21 cellular contexts compared by ENCODE assay signal in genomic region chr9:92120138-92120537, GRCh38. TPM values are rescaled to one million over a fixed set of nuclear protein-coding genes. Genes with fewer than 3 reads are reported as not detected.
DNase-seq lines count a peak whose midpoint lies in the region; ATAC-seq, FAIRE-seq and TF ChIP-seq lines count a peak whose summit lies in the region.
"Had no signal": no experiment of that assay in that cellular context is flagged by ENCODE, and none has a peak within 500 bp of the region (broad histone marks: within the 10 kb centered on the region; RNA-seq: fewer than 3 reads in every experiment).

No MANE protein-coding gene starts in this region.

- H3K18ac ChIP-seq in H9 (ENCODE audit: insufficient read length, low read depth, low read length), result no peak overlapping the region

- H3K23me2 ChIP-seq in H9 (ENCODE audit: insufficient read length, low read depth, low read length, poor library complexity, severe bottlenecking), result no peaks in the 10 kb centered on the region

- no peak overlapping the region for H3K4me3 Mint-ChIP-seq in H9
- H3K4me3 Mint-ChIP-seq: CD4-positive, alpha-beta memory T cell had no signal

- no peaks in the 10 kb centered on the region for H3K4me1 Mint-ChIP-seq in H9

- H4K20me1 ChIP-seq in K562 (replicated peaks; ENCODE audit: control insufficient read depth, insufficient read depth, low read length) (no peaks in the 10 kb centered on the region), H9 (ENCODE audit: control insufficient read depth, insufficient read depth, insufficient read length) (no peaks in the 10 kb centered on the region)

- H3K4me1 ChIP-seq in K562 (replicated peaks in 1 of 2; ENCODE audit: control insufficient read depth in 2 of 2, insufficient read depth in 2 of 2, low read length in 2 of 2) (peaks cover 4 to 6% of the 10 kb centered on the region in 2 experiments; a peak in 4 of 5 replicates), spleen (peaks cover 0 to 10% (median 5%) of the 10 kb centered on the region in 6 donors), H9 (ENCODE audit: insufficient read depth, low read length) (no peaks in the 10 kb centered on the region)
- H3K4me1 ChIP-seq: BE2C had no signal

- H2BK15ac ChIP-seq in H9 (ENCODE audit: low read depth, low read length), result no peak overlapping the region

- BruUV-seq in K562 (replicated peaks; lab: Mats Ljungman, UMichigan), result no TSS peak

- H3K27me3 Mint-ChIP-seq in H9 (ENCODE audit: low read depth), result no peaks in the 10 kb centered on the region; the same call in 1 of the 2 replicates

- H4K5ac ChIP-seq in H9 (ENCODE audit: insufficient read length, low read depth, low read length), result no peak overlapping the region

- H3K27me3 ChIP-seq in HL-60 (ENCODE audit: insufficient read depth, poor library complexity, severe bottlenecking) (no peaks in the 10 kb centered on the region), K562 (ENCODE audit: control insufficient read depth in 2 of 2, insufficient read depth in 2 of 2, low read length in 2 of 2) (no peaks in the 10 kb centered on the region), spleen (replicated peaks in 1 of 7) (peaks cover 0 to 5% (median 0%) of the 10 kb centered on the region in 7 donors), H9 (ENCODE audit: insufficient read depth, low read length) (no peaks in the 10 kb centered on the region; the same call in 1 of the 2 replicates)

- TF ChIP-seq CTCF in HL-60 (IDR thresholded peaks at IDR 0.05; ENCODE audit: insufficient read depth, low read length) (no peak), K562 (IDR thresholded peaks at IDR 0.05 in 2 of 3, conservative IDR thresholded peaks at IDR 0.05 in 1 of 3; ENCODE audit: insufficient read depth in 2 of 3, low read depth in 1 of 3, low read length in 3 of 3) (no peak), spleen (IDR thresholded peaks at IDR 0.05 in 8 of 11, conservative IDR thresholded peaks at IDR 0.05 in 3 of 11) (no peak), H9 (conservative IDR thresholded peaks at IDR 0.05) (no peak)

- ATAC-seq in K562 (no peak), HG03196 (IDR thresholded peaks at IDR 0.05; ENCODE audit: unreplicated experiment) (no peak)
- ATAC-seq: HepG2 had no signal

- H2BK120ac ChIP-seq in H9 (ENCODE audit: low read depth, low read length, poor library complexity, severe bottlenecking), result no peak overlapping the region

- in situ Hi-C loops in K562 (cut with MboI), result no loop called here

- TF ChIP-seq POLR2A in K562 (conservative IDR thresholded peaks at IDR 0.05), result no peak
- no peak for TF ChIP-seq POLR2A in spleen (IDR thresholded peaks at IDR 0.05)

- H2BK5ac ChIP-seq in H9 (ENCODE audit: insufficient read length, low read length), result no peak overlapping the region

- DNase-seq in HL-60 (ENCODE audit: low read depth in 1 of 2, low spot score in 1 of 2) (no peak), K562 (ENCODE audit: extremely low read depth in 1 of 4, low spot score in 3 of 4) (no peak), spleen (no peak), H9 (no peak), HUDEP-2 (lab: John Stamatoyannopoulos, UW; ENCODE audit: unreplicated experiment in 76 of 76) (no peak)
- DNase-seq: ACHN; BE2C; C1 segment of cervical spinal cord; CD4-positive, alpha-beta memory T cell; DMS153; DMS79; GDM1; GOT3; H7 had no signal

- no peaks in the 10 kb centered on the region; a peak in 1 of 5 replicates for H3K9me3 Mint-ChIP-seq in H9
- H3K9me3 Mint-ChIP-seq: CD4-positive, alpha-beta memory T cell had no signal

- intact Hi-C loops in K562 (cut with micrococcal nuclease) (no loop called here), spleen (cut with DNase I; ENCODE audit: low total_unique reads) (no loop called here)

- no peak overlapping the region for H2BK20ac ChIP-seq in H9 (ENCODE audit: low read depth, low read length, poor library complexity, severe bottlenecking)

- H3K9me3 ChIP-seq in K562 (replicated peaks; ENCODE audit: control insufficient read depth, insufficient read depth, low read depth, low read length) (no peaks in the 10 kb centered on the region), spleen (peaks cover 0 to 3% (median 0%) of the 10 kb centered on the region in 8 donors), H9 (ENCODE audit: control insufficient read depth, low read depth, low read length) (no peaks in the 10 kb centered on the region)
- H3K9me3 ChIP-seq: BE2C had no signal

- H3K4me2 ChIP-seq in K562 (ENCODE audit: insufficient read depth, low read length) (no peak overlapping the region), H9 (ENCODE audit: insufficient read depth, insufficient read length, low read length) (no peak overlapping the region)
- H3K4me2 ChIP-seq: KMS-11 had no signal

- no peak overlapping the region for H3T11ph ChIP-seq in H9 (ENCODE audit: low read length)

- FAIRE-seq in K562 (lab: Jason Lieb, UNC), result no peak
- FAIRE-seq: A204.1, GM12892, GM18507, HepG2, HTR-8/SVneo had no signal

- no peak for TF ChIP-seq RAD21 in K562 (CRISPR knock-in tag; conservative IDR thresholded peaks at IDR 0.05 in 1 of 2, IDR thresholded peaks at IDR 0.05 in 1 of 2)

- CTCF ChIA-PET in K562 (lab: Yijun Ruan, JAX; ENCODE audit: low intra/inter-chr PET ratio), result no interaction called here

- no peak overlapping the region for H3K4me3 ChIP-seq in HL-60 (replicated peaks; ENCODE audit: insufficient read depth, low read length)
- no peak overlapping the region for H3K4me3 ChIP-seq in K562
- peak overlapping the region in 1 of 8 donors; percentile 22 for H3K4me3 ChIP-seq in spleen

- H2AFZ ChIP-seq in K562 (ENCODE audit: low read depth, low read length), result peak overlapping the region; percentile 22; the same call in 1 of the 2 replicates
- no peak overlapping the region for H2AFZ ChIP-seq in H9 (ENCODE audit: low read length)

- H3K56ac ChIP-seq in H9 (ENCODE audit: insufficient read length, low read depth, low read length), result no peak overlapping the region

- H4K8ac ChIP-seq in H9 (replicated peaks; ENCODE audit: insufficient read length, low read depth, low read length), result no peak overlapping the region

- POLR2A ChIA-PET in K562 (lab: Yijun Ruan, JAX), result no interaction called here

- H2AK5ac ChIP-seq in H9 (ENCODE audit: insufficient read length, low read length), result no peak overlapping the region

- no peaks in the 10 kb centered on the region for H3K79me1 ChIP-seq in H9 (ENCODE audit: insufficient read depth, low read depth, low read length, poor library complexity, severe bottlenecking)

- H2BK12ac ChIP-seq in H9 (ENCODE audit: insufficient read length, low read depth, low read length), result no peak overlapping the region

- TF ChIP-seq EP300 in K562 (IDR thresholded peaks at IDR 0.05; ENCODE audit: low read length), result no peak

- no peak overlapping the region for H4K91ac ChIP-seq in H9 (ENCODE audit: insufficient read length, low read depth, low read length)

- no peaks in the 10 kb centered on the region for H3K36me3 ChIP-seq in K562 (ENCODE audit: control insufficient read depth, insufficient read depth, low read length)
- no peaks in the 10 kb centered on the region for H3K36me3 ChIP-seq in spleen
- H3K36me3 ChIP-seq: BE2C had no signal

- no peak overlapping the region for H3K9ac ChIP-seq in K562 (ENCODE audit: insufficient read depth in 1 of 2, low read depth in 2 of 2, low read length in 2 of 2)
- H3K9ac ChIP-seq in H9 (ENCODE audit: extremely low read depth, insufficient read length, low read length), result no peak overlapping the region
- H3K9ac ChIP-seq: KMS-11 had no signal

- no peaks in the 10 kb centered on the region for H3K9me1 ChIP-seq in K562 (ENCODE audit: control insufficient read depth, insufficient read depth, low read length)

- peak overlapping the region; percentile 45 for H3K27ac ChIP-seq in HL-60 (replicated peaks)
- H3K27ac ChIP-seq in K562 (ENCODE audit: extremely low read depth, low read depth, low read length), result no peak overlapping the region
- peak overlapping the region in 7 of 8 donors; percentile 5 to 90 (median 77) for H3K27ac ChIP-seq in spleen
- no peak overlapping the region for H3K27ac ChIP-seq in H9 (ENCODE audit: insufficient read length, low read depth, low read length)
- H3K27ac ChIP-seq: KMS-11 had no signal

- H3K36me3 Mint-ChIP-seq in H9 (ENCODE audit: insufficient read depth in 1 of 3, low read depth in 3 of 3), result no peaks in the 10 kb centered on the region

- H3K23ac ChIP-seq in H9 (ENCODE audit: insufficient read length, low read depth, low read length), result no peak overlapping the region

- H3K4ac ChIP-seq in H9 (ENCODE audit: low read depth, low read length), result no peak overlapping the region

- H3K79me2 ChIP-seq in K562 (ENCODE audit: control insufficient read depth, insufficient read depth, low read length) (peaks cover 2% of the 10 kb centered on the region), H9 (ENCODE audit: insufficient read depth, low read length) (no peaks in the 10 kb centered on the region)

- no peak overlapping the region for H3K27ac Mint-ChIP-seq in H9
- H3K27ac Mint-ChIP-seq: CD4-positive, alpha-beta memory T cell had no signal

- no peak overlapping the region for H3K14ac ChIP-seq in H9 (ENCODE audit: insufficient read depth, low read length)

TF ChIP-seq in K562, 482 proteins besides CTCF, POLR2A, EP300 and RAD21:
- TF ChIP-seq ZNF707 (CRISPR knock-in tag; conservative IDR thresholded peaks at IDR 0.05), result peak; percentile 81
- TF ChIP-seq ZFPM2 (CRISPR knock-in tag; IDR thresholded peaks at IDR 0.05), result no peak

RNA-seq across cellular contexts. Expression of gene SPTLC1, which starts 4.9 kb away (rescaled TPM):
- total RNA-seq in K562 (2011; cell fraction: chromatin; rRNA removed; ENCODE audit: low replicate concordance), result 120 and 200 TPM in 2 replicates
- total RNA-seq in K562 (2011; cell fraction: nucleolus; rRNA removed), result 104 and 129 TPM in 2 replicates
- total RNA-seq in K562 (2011; cell fraction: nucleoplasm; rRNA removed), result 165 and 206 TPM in 2 replicates
- total RNA-seq in K562 (2014; rRNA removed) (65.1 and 70.3 TPM in 2 replicates), K562 (2014; rRNA removed; fragmentation: Illumina TruSeq; extraction: Trizol) (84.5 and 90.3 TPM in 2 replicates), K562 (2015; rRNA removed; fragmentation: Illumina TruSeq; extraction: Trizol) (76.6 and 84.5 TPM in 2 replicates), K562 (2021) (58.8 and 67.0 TPM in 2 replicates), spleen (10 to 100 TPM; 46.9 to 75.1 (median 62.0) TPM), H9 (2021) (70.5 and 73.5 TPM in 2 replicates)
- polyA plus RNA-seq in K562 (2011; rRNA removed) (78.2 and 95.3 TPM in 2 replicates), K562 (2014; fragmentation: Illumina TruSeq; extraction: Trizol) (77.9 and 101 TPM in 2 replicates), K562 (2014; fragmentation: Nextera tagmentation; extraction: Ambion mirVana) (100 to 1,000 TPM; 109 to 125 TPM), K562 (2014; rRNA removed) (77.9 and 83.2 TPM in 2 replicates), spleen (10 to 100 TPM; 15.9 to 21.0 (median 16.6) TPM)
- polyA plus RNA-seq in K562 (2011; cell fraction: cytosol; rRNA removed), result 27.4 and 46.9 TPM in 2 replicates
- polyA plus RNA-seq in K562 (2011; cell fraction: nucleus; rRNA removed), result 50.9 and 73.1 TPM in 2 replicates
- 47.0 and 52.8 TPM in 2 replicates for polyA plus RNA-seq in K562 (2012)
- 97.3 and 98.2 TPM in 2 replicates for polyA minus RNA-seq in K562 (2011; rRNA and poly(A)+ RNA removed)
- polyA minus RNA-seq in K562 (2011; cell fraction: cytosol; rRNA and poly(A)+ RNA removed), result 26.3 and 33.3 TPM in 2 replicates
- polyA minus RNA-seq in K562 (2011; cell fraction: nucleus; rRNA and poly(A)+ RNA removed), result 35.7 and 55.5 TPM in 2 replicates

Comparison
In these comparisons a context has a peak if more than half of its experiments do, and no peak if none do; other contexts are left out.
1. H3K27ac ChIP-seq: peak in HL-60 (single experiment) and spleen (7 of 8); none in K562 (single experiment) and H9 (single experiment).